ENCODE assay signal across 8 cellular contexts in genomic region chr10:124145109-124145860, GRCh38. TPM values are rescaled to one million over a fixed set of nuclear protein-coding genes. Genes with fewer than 3 reads are reported as not detected.
DNase-seq lines count a peak whose midpoint lies in the region; ATAC-seq, FAIRE-seq and TF ChIP-seq lines count a peak whose summit lies in the region.
"Had no signal": no experiment of that assay in that cellular context is flagged by ENCODE, and none has a peak within 500 bp of the region (broad histone marks: within the 10 kb centered on the region; RNA-seq: fewer than 3 reads in every experiment).

No MANE protein-coding gene starts in this region.

- intact Hi-C loops in right lobe of liver (cut with DNase I), result no loop called here

- DNase-seq in NCI-H1436 treated with DMSO at 0.1 percent for 48 hours (lab: John Stamatoyannopoulos, UW) (peak; percentile 59), bronchial epithelial cell (ENCODE audit: low read depth) (peak; percentile 37), right lobe of liver (peak; percentile 69 to 77 (median 74)), thoracic aorta (ENCODE audit: low spot score) (no peak), HCEC 1CT (no peak)
- DNase-seq in stimulated activated CD4-positive, alpha-beta T cell treated with anti-CD3 and anti-CD28 coated beads, Interleukin-4, amount 100 ng/mL, for 1 hour, result no peak
- DNase-seq: NCI-H345 had no signal

- H3K4me3 ChIP-seq in bronchial epithelial cell (ENCODE audit: low read depth, low read length) (no peak overlapping the region), right lobe of liver (no peak overlapping the region), thoracic aorta (no peak overlapping the region)

- ATAC-seq in right lobe of liver, result peak; percentile 83 to 87 (median 85)
- peak; percentile 19 for ATAC-seq in thoracic aorta (ENCODE audit: insufficient number of reproducible peaks, low FRiP score, low read depth)
- ATAC-seq in GM18517 (IDR thresholded peaks at IDR 0.05; ENCODE audit: unreplicated experiment), result no peak

- peak overlapping the region in 2 of 3 donors; percentile 52 for H3K27ac ChIP-seq in right lobe of liver
- no peak overlapping the region for H3K27ac ChIP-seq in thoracic aorta

- 27% methylated on average over 8 of the region's 11 CpGs for WGBS in right lobe of liver (ENCODE audit: insufficient coverage, low coverage, low lambda C conversion rate, missing lambda C conversion rate)

- no peak for FAIRE-seq in bronchial epithelial cell (lab: Jason Lieb, UNC)

- H3K27me3 ChIP-seq in bronchial epithelial cell (ENCODE audit: control insufficient read depth, insufficient read depth, low read length), result no peaks in the 10 kb centered on the region
- no peaks in the 10 kb centered on the region for H3K27me3 ChIP-seq in right lobe of liver
- H3K27me3 ChIP-seq in thoracic aorta (replicated peaks; ENCODE audit: insufficient read depth), result no peaks in the 10 kb centered on the region

- H3K9me3 ChIP-seq in right lobe of liver (no peaks in the 10 kb centered on the region), thoracic aorta (no peaks in the 10 kb centered on the region)

- TF ChIP-seq POLR2A in right lobe of liver (IDR thresholded peaks at IDR 0.05), result no peak

- H3K4me1 ChIP-seq in right lobe of liver (peaks cover 0 to 13% (median 0%) of the 10 kb centered on the region in 4 donors), thoracic aorta (ENCODE audit: control insufficient read depth in 1 of 2, low read depth in 2 of 2) (no peaks in the 10 kb centered on the region)

- H3K36me3 ChIP-seq in bronchial epithelial cell (ENCODE audit: control insufficient read depth, insufficient read depth, low read length) (no peaks in the 10 kb centered on the region), right lobe of liver (no peaks in the 10 kb centered on the region), thoracic aorta (no peaks in the 10 kb centered on the region)

- TF ChIP-seq CTCF in bronchial epithelial cell (IDR thresholded peaks at IDR 0.05; ENCODE audit: insufficient read depth, low read length, severe bottlenecking), result no peak
- no peak for TF ChIP-seq CTCF in right lobe of liver (IDR thresholded peaks at IDR 0.05)
- no peak for TF ChIP-seq CTCF in thoracic aorta (IDR thresholded peaks at IDR 0.05)

RNA-seq across cellular contexts. Expression of gene CHST15, which starts 51.9 kb away (rescaled TPM):
- total RNA-seq in bronchial epithelial cell (11.1 and 12.8 TPM in 2 replicates), right lobe of liver (10 to 100 TPM in 5 of 6 experiments, 1 to 10 TPM in 1; 9.2 to 25.8 (median 11.8) TPM), thoracic aorta (10 to 100 TPM; 31.9 to 34.0 TPM)

Comparison
In these comparisons a context has a peak if more than half of its experiments do, and no peak if none do; other contexts are left out.
1. DNase-seq: peak in NCI-H1436 treated with DMSO at 0.1 percent for 48 hours (single experiment), bronchial epithelial cell (single experiment) and right lobe of liver (3 of 3); none in thoracic aorta (single experiment), HCEC 1CT (single experiment) and stimulated activated CD4-positive, alpha-beta T cell treated with anti-CD3 and anti-CD28 coated beads, Interleukin-4, amount 100 ng/mL, for 1 hour (single experiment).
2. H3K27ac ChIP-seq: peak in right lobe of liver (2 of 3); none in thoracic aorta (0 of 2).